ENCODE assay signal across 1 cellular context in the genomic region with DNA sequence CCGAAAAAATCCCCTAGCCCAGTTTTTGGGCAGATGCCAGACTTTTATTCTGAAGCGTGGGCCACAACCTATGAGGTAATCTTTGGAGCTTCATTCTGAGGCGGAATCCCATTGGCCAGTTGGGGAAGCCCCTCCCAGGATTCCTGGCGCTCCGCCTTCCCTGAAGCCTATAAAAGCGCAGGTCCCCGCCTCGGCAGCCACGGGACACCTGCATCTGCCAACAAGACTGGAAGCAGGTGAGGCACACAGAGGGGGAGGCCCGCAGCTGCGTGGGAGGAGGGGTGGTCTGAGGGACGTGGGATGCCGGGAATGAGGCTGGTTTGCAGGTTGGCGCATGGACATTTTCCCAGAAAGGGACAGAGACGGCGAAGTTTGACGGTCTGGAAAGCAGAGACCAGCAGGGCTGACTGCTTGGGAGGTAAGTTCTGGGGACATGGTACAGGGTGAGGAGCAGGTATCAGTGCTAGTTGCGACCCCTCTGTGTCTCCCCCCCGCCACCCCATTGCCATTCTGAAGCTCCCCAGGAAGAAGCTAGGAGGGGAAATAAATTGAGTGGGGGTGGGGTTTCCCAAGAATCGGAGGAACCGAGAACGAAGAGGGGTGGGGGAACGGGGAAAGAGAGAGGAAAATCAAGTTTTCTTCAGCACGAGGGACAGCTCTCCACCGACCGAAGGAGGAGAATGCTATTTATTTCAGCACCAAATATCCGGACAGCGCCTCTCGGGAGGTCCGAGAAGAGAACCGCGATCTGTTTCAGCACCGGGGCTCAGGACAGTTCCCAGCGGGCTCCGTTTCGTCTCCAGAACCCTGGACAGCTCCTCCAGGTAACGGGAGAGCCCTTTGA.
TF ChIP-seq lines count a peak whose summit lies in the region.

No MANE protein-coding gene starts in this region.

TF ChIP-seq in HepG2, 621 proteins besides CTCF, POLR2A, EP300 and RAD21 (continued from another document and continues in another):
- TF ChIP-seq THAP7 (CRISPR knock-in tag; IDR thresholded peaks at IDR 0.05), result peak; percentile 99
- TF ChIP-seq ZNF788 (CRISPR knock-in tag; IDR thresholded peaks at IDR 0.05; ENCODE audit: borderline replicate concordance), result peak; percentile 100
- TF ChIP-seq BHLHE40 (IDR thresholded peaks at IDR 0.05; ENCODE audit: low read length), result peak; percentile 40; the same call in 1 of the 2 replicates
- TF ChIP-seq ATAD3A (CRISPR knock-in tag; IDR thresholded peaks at IDR 0.05), result peak; percentile 100
- no peak for TF ChIP-seq POLR2AphosphoS5 (IDR thresholded peaks at IDR 0.05; ENCODE audit: low read depth, low read length)
- TF ChIP-seq KAT8 (CRISPR knock-in tag; IDR thresholded peaks at IDR 0.05), result peak; percentile 99
- TF ChIP-seq ZNF7 (CRISPR knock-in tag; IDR thresholded peaks at IDR 0.05), result peak; percentile 97
- TF ChIP-seq HMGA1 (CRISPR knock-in tag; conservative IDR thresholded peaks at IDR 0.05), result no peak
- TF ChIP-seq ZNF724P (CRISPR knock-in tag; IDR thresholded peaks at IDR 0.05; ENCODE audit: borderline replicate concordance), result peak; percentile 100
- TF ChIP-seq ZFP90 (CRISPR knock-in tag; IDR thresholded peaks at IDR 0.05; ENCODE audit: borderline replicate concordance), result peak; percentile 100
- peak; percentile 96 for TF ChIP-seq JUND (CRISPR knock-in tag; IDR thresholded peaks at IDR 0.05)
- TF ChIP-seq HNRNPLL (IDR thresholded peaks at IDR 0.05; ENCODE audit: low read depth, low read length, poor library complexity, severe bottlenecking), result no peak
- peak; percentile 78 for TF ChIP-seq ZNF143 (CRISPR knock-in tag; IDR thresholded peaks at IDR 0.05)
- peak; percentile 98 for TF ChIP-seq ZNF672 (CRISPR knock-in tag; IDR thresholded peaks at IDR 0.05)
- peak in 1 of 2 experiments; percentile 95; a peak in 2 of 4 replicates for TF ChIP-seq ATF4 (CRISPR knock-in tag; IDR thresholded peaks at IDR 0.05)
- TF ChIP-seq ZFYVE20 (CRISPR knock-in tag; IDR thresholded peaks at IDR 0.05; ENCODE audit: borderline replicate concordance, low read depth), result peak; percentile 100
- peak; percentile 94 for TF ChIP-seq MYC (CRISPR knock-in tag; IDR thresholded peaks at IDR 0.05; ENCODE audit: borderline replicate concordance)
- TF ChIP-seq, protein P1, sequence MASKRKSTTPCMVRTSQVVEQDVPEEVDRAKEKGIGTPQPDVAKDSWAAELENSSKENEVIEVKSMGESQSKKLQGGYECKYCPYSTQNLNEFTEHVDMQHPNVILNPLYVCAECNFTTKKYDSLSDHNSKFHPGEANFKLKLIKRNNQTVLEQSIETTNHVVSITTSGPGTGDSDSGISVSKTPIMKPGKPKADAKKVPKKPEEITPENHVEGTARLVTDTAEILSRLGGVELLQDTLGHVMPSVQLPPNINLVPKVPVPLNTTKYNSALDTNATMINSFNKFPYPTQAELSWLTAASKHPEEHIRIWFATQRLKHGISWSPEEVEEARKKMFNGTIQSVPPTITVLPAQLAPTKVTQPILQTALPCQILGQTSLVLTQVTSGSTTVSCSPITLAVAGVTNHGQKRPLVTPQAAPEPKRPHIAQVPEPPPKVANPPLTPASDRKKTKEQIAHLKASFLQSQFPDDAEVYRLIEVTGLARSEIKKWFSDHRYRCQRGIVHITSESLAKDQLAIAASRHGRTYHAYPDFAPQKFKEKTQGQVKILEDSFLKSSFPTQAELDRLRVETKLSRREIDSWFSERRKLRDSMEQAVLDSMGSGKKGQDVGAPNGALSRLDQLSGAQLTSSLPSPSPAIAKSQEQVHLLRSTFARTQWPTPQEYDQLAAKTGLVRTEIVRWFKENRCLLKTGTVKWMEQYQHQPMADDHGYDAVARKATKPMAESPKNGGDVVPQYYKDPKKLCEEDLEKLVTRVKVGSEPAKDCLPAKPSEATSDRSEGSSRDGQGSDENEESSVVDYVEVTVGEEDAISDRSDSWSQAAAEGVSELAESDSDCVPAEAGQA (IDR thresholded peaks at IDR 0.05; ENCODE audit: low read depth), result no peak
- TF ChIP-seq, protein P1 (CRISPR knock-in tag; IDR thresholded peaks at IDR 0.05; ENCODE audit: borderline replicate concordance), result peak; percentile 100
- peak; percentile 99 for TF ChIP-seq SSRP1 (CRISPR knock-in tag; IDR thresholded peaks at IDR 0.05)
- TF ChIP-seq, protein P2, sequence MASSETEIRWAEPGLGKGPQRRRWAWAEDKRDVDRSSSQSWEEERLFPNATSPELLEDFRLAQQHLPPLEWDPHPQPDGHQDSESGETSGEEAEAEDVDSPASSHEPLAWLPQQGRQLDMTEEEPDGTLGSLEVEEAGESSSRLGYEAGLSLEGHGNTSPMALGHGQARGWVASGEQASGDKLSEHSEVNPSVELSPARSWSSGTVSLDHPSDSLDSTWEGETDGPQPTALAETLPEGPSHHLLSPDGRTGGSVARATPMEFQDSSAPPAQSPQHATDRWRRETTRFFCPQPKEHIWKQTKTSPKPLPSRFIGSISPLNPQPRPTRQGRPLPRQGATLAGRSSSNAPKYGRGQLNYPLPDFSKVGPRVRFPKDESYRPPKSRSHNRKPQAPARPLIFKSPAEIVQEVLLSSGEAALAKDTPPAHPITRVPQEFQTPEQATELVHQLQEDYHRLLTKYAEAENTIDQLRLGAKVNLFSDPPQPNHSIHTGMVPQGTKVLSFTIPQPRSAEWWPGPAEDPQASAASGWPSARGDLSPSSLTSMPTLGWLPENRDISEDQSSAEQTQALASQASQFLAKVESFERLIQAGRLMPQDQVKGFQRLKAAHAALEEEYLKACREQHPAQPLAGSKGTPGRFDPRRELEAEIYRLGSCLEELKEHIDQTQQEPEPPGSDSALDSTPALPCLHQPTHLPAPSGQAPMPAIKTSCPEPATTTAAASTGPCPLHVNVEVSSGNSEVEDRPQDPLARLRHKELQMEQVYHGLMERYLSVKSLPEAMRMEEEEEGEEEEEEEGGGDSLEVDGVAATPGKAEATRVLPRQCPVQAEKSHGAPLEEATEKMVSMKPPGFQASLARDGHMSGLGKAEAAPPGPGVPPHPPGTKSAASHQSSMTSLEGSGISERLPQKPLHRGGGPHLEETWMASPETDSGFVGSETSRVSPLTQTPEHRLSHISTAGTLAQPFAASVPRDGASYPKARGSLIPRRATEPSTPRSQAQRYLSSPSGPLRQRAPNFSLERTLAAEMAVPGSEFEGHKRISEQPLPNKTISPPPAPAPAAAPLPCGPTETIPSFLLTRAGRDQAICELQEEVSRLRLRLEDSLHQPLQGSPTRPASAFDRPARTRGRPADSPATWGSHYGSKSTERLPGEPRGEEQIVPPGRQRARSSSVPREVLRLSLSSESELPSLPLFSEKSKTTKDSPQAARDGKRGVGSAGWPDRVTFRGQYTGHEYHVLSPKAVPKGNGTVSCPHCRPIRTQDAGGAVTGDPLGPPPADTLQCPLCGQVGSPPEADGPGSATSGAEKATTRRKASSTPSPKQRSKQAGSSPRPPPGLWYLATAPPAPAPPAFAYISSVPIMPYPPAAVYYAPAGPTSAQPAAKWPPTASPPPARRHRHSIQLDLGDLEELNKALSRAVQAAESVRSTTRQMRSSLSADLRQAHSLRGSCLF (CRISPR knock-in tag; IDR thresholded peaks at IDR 0.05; ENCODE audit: borderline replicate concordance), result peak; percentile 100
- peak; percentile 100 for TF ChIP-seq SALL2 (CRISPR knock-in tag; IDR thresholded peaks at IDR 0.05)
- peak; percentile 100 for TF ChIP-seq BRF2 (CRISPR knock-in tag; IDR thresholded peaks at IDR 0.05)
- TF ChIP-seq, protein P3, sequence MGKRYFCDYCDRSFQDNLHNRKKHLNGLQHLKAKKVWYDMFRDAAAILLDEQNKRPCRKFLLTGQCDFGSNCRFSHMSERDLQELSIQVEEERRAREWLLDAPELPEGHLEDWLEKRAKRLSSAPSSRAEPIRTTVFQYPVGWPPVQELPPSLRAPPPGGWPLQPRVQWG (CRISPR knock-in tag; IDR thresholded peaks at IDR 0.05; ENCODE audit: borderline replicate concordance, low read depth), result peak; percentile 100
- TF ChIP-seq ZBTB38 (CRISPR knock-in tag; IDR thresholded peaks at IDR 0.05), result peak; percentile 100
- TF ChIP-seq YEATS4 (CRISPR knock-in tag; IDR thresholded peaks at IDR 0.05; ENCODE audit: borderline replicate concordance), result peak; percentile 98
- TF ChIP-seq PAF1 (CRISPR knock-in tag; IDR thresholded peaks at IDR 0.05), result peak; percentile 94; the same call in 1 of the 2 replicates
- peak; percentile 100 for TF ChIP-seq ERF (CRISPR knock-in tag; IDR thresholded peaks at IDR 0.05)
- TF ChIP-seq SOX5 (CRISPR knock-in tag; IDR thresholded peaks at IDR 0.05; ENCODE audit: borderline replicate concordance), result peak; percentile 97
- TF ChIP-seq KLF13 (CRISPR knock-in tag; IDR thresholded peaks at IDR 0.05), result peak; percentile 100
- peak; percentile 100 for TF ChIP-seq ZNF790 (CRISPR knock-in tag; IDR thresholded peaks at IDR 0.05; ENCODE audit: borderline replicate concordance)
- peak; percentile 96 for TF ChIP-seq BCL6 (CRISPR knock-in tag; IDR thresholded peaks at IDR 0.05)
- TF ChIP-seq ZNF562 (CRISPR knock-in tag; IDR thresholded peaks at IDR 0.05; ENCODE audit: borderline replicate concordance), result peak; percentile 97
- no peak for TF ChIP-seq SNRNP70 (IDR thresholded peaks at IDR 0.05; ENCODE audit: low read depth, low read length)
- peak; percentile 82 for TF ChIP-seq UBTF (CRISPR knock-in tag; IDR thresholded peaks at IDR 0.05)
- peak; percentile 78 for TF ChIP-seq NFYC (CRISPR knock-in tag; IDR thresholded peaks at IDR 0.05)
- no peak for TF ChIP-seq PRPF4 (IDR thresholded peaks at IDR 0.05; ENCODE audit: low read depth, low read length, poor library complexity, severe bottlenecking)
- TF ChIP-seq ZEB1 (IDR thresholded peaks at IDR 0.05; ENCODE audit: insufficient replicate concordance, low read depth), result peak; percentile 76
- TF ChIP-seq SALL1 (CRISPR knock-in tag; IDR thresholded peaks at IDR 0.05), result peak; percentile 100
- TF ChIP-seq, protein P4, sequence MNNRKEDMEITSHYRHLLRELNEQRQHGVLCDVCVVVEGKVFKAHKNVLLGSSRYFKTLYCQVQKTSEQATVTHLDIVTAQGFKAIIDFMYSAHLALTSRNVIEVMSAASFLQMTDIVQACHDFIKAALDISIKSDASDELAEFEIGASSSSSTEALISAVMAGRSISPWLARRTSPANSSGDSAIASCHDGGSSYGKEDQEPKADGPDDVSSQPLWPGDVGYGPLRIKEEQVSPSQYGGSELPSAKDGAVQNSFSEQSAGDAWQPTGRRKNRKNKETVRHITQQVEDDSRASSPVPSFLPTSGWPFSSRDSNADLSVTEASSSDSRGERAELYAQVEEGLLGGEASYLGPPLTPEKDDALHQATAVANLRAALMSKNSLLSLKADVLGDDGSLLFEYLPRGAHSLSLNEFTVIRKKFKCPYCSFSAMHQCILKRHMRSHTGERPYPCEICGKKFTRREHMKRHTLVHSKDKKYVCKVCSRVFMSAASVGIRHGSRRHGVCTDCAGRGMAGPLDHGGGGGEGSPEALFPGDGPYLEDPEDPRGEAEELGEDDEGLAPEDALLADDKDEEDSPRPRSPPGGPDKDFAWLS (CRISPR knock-in tag; IDR thresholded peaks at IDR 0.05; ENCODE audit: borderline replicate concordance), result no peak
